20 cellular contexts compared by ENCODE assay signal in genomic region chr17:8875416-8875815, GRCh38. TPM values are rescaled to one million over a fixed set of nuclear protein-coding genes. Genes with fewer than 3 reads are reported as not detected.
A peak's percentile ranks its signal among the peaks of the same experiment; 100 is the strongest.
DNase-seq lines count a peak whose midpoint lies in the region; ATAC-seq, FAIRE-seq and TF ChIP-seq lines count a peak whose summit lies in the region.
"Had no signal": no experiment of that assay in that cellular context is flagged by ENCODE, and none has a peak within 500 bp of the region (broad histone marks: within the 10 kb centered on the region; RNA-seq: fewer than 3 reads in every experiment).

No MANE protein-coding gene starts in this region.

- H2BK20ac ChIP-seq in H1 (ENCODE audit: low read length) = no peak overlapping the region

- TF ChIP-seq POLR2A in GM12891 (IDR thresholded peaks at IDR 0.05; ENCODE audit: low read depth, low read length) (0 out of 2 replicates have a peak, but pooled peaks have one; percentile 36), H1 (IDR thresholded peaks at IDR 0.05; ENCODE audit: control extremely low read depth in 1 of 2, low read depth in 2 of 2, low read length in 2 of 2) (no peak)

- TF ChIP-seq CTCF in GM23338 (conservative IDR thresholded peaks at IDR 0.05; ENCODE audit: low read depth in 2 of 2) = no peak
- TF ChIP-seq CTCF in H1 (IDR thresholded peaks at IDR 0.05; ENCODE audit: control extremely low read depth in 1 of 3, insufficient read depth in 1 of 3, low read depth in 1 of 3, low read length in 3 of 3) = no peak
- TF ChIP-seq CTCF in endothelial cell (IDR thresholded peaks at IDR 0.05; ENCODE audit: unreplicated experiment) = no peak

- H3K4me1 ChIP-seq in GM23338 (ENCODE audit: insufficient read depth) (peaks cover 13% of the 10 kb centered on the region), H1 (replicated peaks in 1 of 4; ENCODE audit: control insufficient read depth in 3 of 4, insufficient read depth in 4 of 4, low read length in 3 of 4) (peaks cover 0 to 9% (median 7%) of the 10 kb centered on the region in 4 experiments; a peak in 6 of 7 replicates)
- H3K4me1 ChIP-seq: BE2C had no signal

- TF ChIP-seq RAD21 in H1 (IDR thresholded peaks at IDR 0.05 in 1 of 2, conservative IDR thresholded peaks at IDR 0.05 in 1 of 2; ENCODE audit: low read depth in 2 of 2, low read length in 2 of 2) = no peak

- H3K27me3 ChIP-seq in GM23338 (ENCODE audit: insufficient read depth) = no peaks in the 10 kb centered on the region
- H3K27me3 ChIP-seq in H1 (replicated peaks in 1 of 4; ENCODE audit: control insufficient read depth in 3 of 4, extremely low read depth in 1 of 4, insufficient read depth in 3 of 4, low read length in 3 of 4) = no peaks in the 10 kb centered on the region

- H3K9ac ChIP-seq in H1 (replicated peaks in 1 of 4; ENCODE audit: extremely low read depth in 1 of 4, low read depth in 3 of 4, low read length in 3 of 4) = no peak overlapping the region

- H3K23me2 ChIP-seq in H1 (ENCODE audit: low read depth, low read length) = no peaks in the 10 kb centered on the region; the same call in 1 of the 2 replicates

- H3K27me3 Mint-ChIP-seq in GM23338 (ENCODE audit: insufficient read depth, low read depth, poor library complexity) (peaks cover 10% of the 10 kb centered on the region), endothelial cell (ENCODE audit: unreplicated experiment) (peaks cover 9% of the 10 kb centered on the region)
- H3K27me3 Mint-ChIP-seq in natural killer cell treated with Interleukin-12 subunit alpha and Interleukin-12 subunit beta and Interleukin-15 and Interleukin-18, amount 100 ng/mL, for 72 hours = no peaks in the 10 kb centered on the region

- no peaks in the 10 kb centered on the region for H3K9me2 ChIP-seq in GM23338 (ENCODE audit: insufficient read depth)

- peak overlapping the region; percentile 53; the same call in 1 of the 2 replicates for H2BK12ac ChIP-seq in H1 (ENCODE audit: low read depth, low read length)

- H4K8ac ChIP-seq in H1 (ENCODE audit: extremely low read depth, insufficient read depth, low read length) = no peak overlapping the region

- H3K27ac Mint-ChIP-seq in GM23338 (no peak overlapping the region), endothelial cell (ENCODE audit: unreplicated experiment) (no peak overlapping the region)
- no peak overlapping the region for H3K27ac Mint-ChIP-seq in natural killer cell treated with Interleukin-12 subunit alpha and Interleukin-12 subunit beta and Interleukin-15 and Interleukin-18, amount 100 ng/mL, for 72 hours
- H3K27ac Mint-ChIP-seq: CD8-positive, alpha-beta T cell had no signal

- H2BK15ac ChIP-seq in H1 (ENCODE audit: low read length) = peak overlapping the region; percentile 48; the same call in 1 of the 2 replicates

- H2AK5ac ChIP-seq in H1 (ENCODE audit: low read depth, low read length) = no peak overlapping the region

- H3K79me2 ChIP-seq in GM23338 (replicated peaks; ENCODE audit: insufficient read depth) (no peaks in the 10 kb centered on the region), H1 (ENCODE audit: control insufficient read depth in 1 of 2, insufficient read depth in 2 of 2, low read length in 2 of 2) (no peaks in the 10 kb centered on the region)

- H2BK5ac ChIP-seq in H1 (ENCODE audit: low read depth, low read length) = peak overlapping the region; percentile 71; the same call in 1 of the 2 replicates

- H3K36me3 Mint-ChIP-seq in GM23338 (ENCODE audit: low read depth) (no peaks in the 10 kb centered on the region; the same call in 2 of the 3 replicates), endothelial cell (ENCODE audit: low read depth, unreplicated experiment) (peaks cover 10% of the 10 kb centered on the region)
- H3K36me3 Mint-ChIP-seq in natural killer cell treated with Interleukin-12 subunit alpha and Interleukin-12 subunit beta and Interleukin-15 and Interleukin-18, amount 100 ng/mL, for 72 hours = peaks cover 14% of the 10 kb centered on the region

- H3K4me1 Mint-ChIP-seq in GM23338 = peaks cover 22% of the 10 kb centered on the region
- H3K4me1 Mint-ChIP-seq in endothelial cell (ENCODE audit: unreplicated experiment) = peaks cover 15% of the 10 kb centered on the region
- H3K4me1 Mint-ChIP-seq in natural killer cell treated with Interleukin-12 subunit alpha and Interleukin-12 subunit beta and Interleukin-15 and Interleukin-18, amount 100 ng/mL, for 72 hours (ENCODE audit: low read depth in 2 of 2) = peaks cover 7 to 17% of the 10 kb centered on the region in 2 donors

- H3K9me3 Mint-ChIP-seq in GM23338 (no peaks in the 10 kb centered on the region; the same call in 2 of the 3 replicates), endothelial cell (ENCODE audit: unreplicated experiment) (no peaks in the 10 kb centered on the region)
- no peaks in the 10 kb centered on the region for H3K9me3 Mint-ChIP-seq in natural killer cell treated with Interleukin-12 subunit alpha and Interleukin-12 subunit beta and Interleukin-15 and Interleukin-18, amount 100 ng/mL, for 72 hours
- H3K9me3 Mint-ChIP-seq: CD8-positive, alpha-beta T cell had no signal

- H3K56ac ChIP-seq in H1 (replicated peaks; ENCODE audit: insufficient read length, low read depth, low read length) = no peak overlapping the region

- H4K91ac ChIP-seq in H1 (replicated peaks; ENCODE audit: insufficient read length, low read length) = no peak overlapping the region

- H4K5ac ChIP-seq in H1 (ENCODE audit: insufficient read length, low read depth, low read length) = no peak overlapping the region

- WGBS in H1 (ENCODE audit: extremely low coverage in 1 of 2, insufficient coverage in 1 of 2, insufficient read length in 1 of 2, insufficient replicate concordance in 2 of 2, low coverage in 1 of 2, low lambda C conversion rate in 2 of 2, missing lambda C conversion rate in 1 of 2), 2 experiments = 80% methylated on average over 13 of the region's 13 CpGs; no CpG with 5 or more reads in 1 of the 2 experiments

- no peaks in the 10 kb centered on the region for H4K20me1 ChIP-seq in GM23338 (replicated peaks; ENCODE audit: insufficient read depth)
- no peaks in the 10 kb centered on the region for H4K20me1 ChIP-seq in H1 (replicated peaks in 1 of 2; ENCODE audit: control insufficient read depth in 1 of 2, insufficient read depth in 2 of 2, low read length in 2 of 2)

- peak overlapping the region; percentile 81; the same call in 1 of the 2 replicates for H2AFZ ChIP-seq in GM23338
- H2AFZ ChIP-seq in H1 (ENCODE audit: low read length) = peak overlapping the region; percentile 42; the same call in 1 of the 2 replicates

- H3K4me3 ChIP-seq in GM23338 = no peak overlapping the region
- no peak overlapping the region for H3K4me3 ChIP-seq in H1 (ENCODE audit: extremely low read depth in 1 of 4, insufficient read depth in 2 of 4, low read depth in 3 of 4, low read length in 4 of 4)
- H3K4me3 ChIP-seq: A549 had no signal

- no peak for TF ChIP-seq EP300 in H1 (IDR thresholded peaks at IDR 0.05; ENCODE audit: borderline replicate concordance in 1 of 2, low read depth in 2 of 2, low read length in 2 of 2)

- no peaks in the 10 kb centered on the region for H3F3A ChIP-seq in GM23338 (replicated peaks; ENCODE audit: low read depth)

- CTCF ChIA-PET in H1 (lab: Charles Lee; ENCODE audit: partially characterized antibody) = interaction anchor here (1.5 to 2.6 kb wide), 2 partner anchors 15 to 19 kb away, joined by 4 to 14 read pairs; no protein-coding TSS in a partner anchor

- no peak overlapping the region for H3K23ac ChIP-seq in H1 (ENCODE audit: insufficient read length)

- no peak overlapping the region for H3K4ac ChIP-seq in H1 (replicated peaks; ENCODE audit: insufficient read length, low read depth, low read length)

- H3K9me3 ChIP-seq in H1 (ENCODE audit: insufficient read depth in 2 of 2, low read depth in 1 of 2, low read length in 1 of 2) = no peaks in the 10 kb centered on the region
- H3K9me3 ChIP-seq: A549, BE2C, Caco-2 had no signal

- POLR2A ChIA-PET in H1 (lab: Charles Lee; ENCODE audit: partially characterized antibody) = interaction anchor here (1.1 kb wide), 1 partner anchor 19 kb away, joined by 3 read pairs; no protein-coding TSS in a partner anchor

- peak overlapping the region; percentile 48; the same call in 1 of the 2 replicates for H3K18ac ChIP-seq in H1 (ENCODE audit: extremely low read depth, low read length)

- intact Hi-C loops in sciatic nerve (cut with DNase I) = no loop called here

- H3K36me3 ChIP-seq in GM23338 (ENCODE audit: insufficient read depth) = no peaks in the 10 kb centered on the region
- no peaks in the 10 kb centered on the region for H3K36me3 ChIP-seq in H1 (ENCODE audit: control insufficient read depth in 2 of 4, insufficient read depth in 4 of 4, low read length in 3 of 4)
- H3K36me3 ChIP-seq: BE2C had no signal

- H3K27ac ChIP-seq in GM23338 (ENCODE audit: low read depth) = no peak overlapping the region
- no peak overlapping the region for H3K27ac ChIP-seq in H1 (ENCODE audit: low read depth, low read length)
- H3K27ac ChIP-seq: A549, C4-2B had no signal

- FAIRE-seq in GM12891 (lab: Jason Lieb, UNC) = no peak
- FAIRE-seq in H1 (lab: Jason Lieb, UNC) = no peak
- FAIRE-seq: A549, GM18507, GM19239, H54 had no signal

- no peak overlapping the region for H2BK120ac ChIP-seq in H1 (replicated peaks; ENCODE audit: low read depth, low read length)

- H3K4me2 ChIP-seq in GM23338 (peak overlapping the region; percentile 38; the same call in 1 of the 2 replicates), H1 (ENCODE audit: insufficient read depth in 1 of 2, low read depth in 2 of 2, low read length in 2 of 2) (peak overlapping the region in 1 of 2 experiments; percentile 21; a peak in 1 of 4 replicates)
- H3K4me2 ChIP-seq: A549 had no signal

- H3K14ac ChIP-seq in H1 (ENCODE audit: insufficient read length) = no peak overlapping the region

- no peaks in the 10 kb centered on the region for H3K79me1 ChIP-seq in H1 (ENCODE audit: low read depth, low read length)

- ATAC-seq in GM23338 (peak; percentile 22; the same call in 2 of the 3 replicates), sciatic nerve (no peak)
- ATAC-seq in natural killer cell treated with Interleukin-12 subunit alpha and Interleukin-12 subunit beta and Interleukin-15 and Interleukin-18, amount 100 ng/mL, for 72 hours = no peak
- ATAC-seq: CD8-positive, alpha-beta T cell had no signal

- DNase-seq in GM12891 (ENCODE audit: insufficient read length, low spot score) (no peak), GM23338 (ENCODE audit: low spot score) (peak; percentile 33), H1 (ENCODE audit: low read depth in 1 of 2, low spot score in 2 of 2) (no peak), sciatic nerve (ENCODE audit: low spot score) (peak; percentile 26), endothelial cell (ENCODE audit: low spot score) (no peak)
- DNase-seq in natural killer cell treated with Interleukin-12 subunit alpha and Interleukin-12 subunit beta and Interleukin-15 and Interleukin-18, amount 100 ng/mL, for 72 hours (ENCODE audit: low spot score) = no peak
- DNase-seq: BE2C; Caco-2; CD8-positive, alpha-beta T cell; DND-41; GDM1; KBM-7 had no signal

- H3K4me3 Mint-ChIP-seq in GM23338 = no peak overlapping the region
- H3K4me3 Mint-ChIP-seq in endothelial cell (ENCODE audit: unreplicated experiment) = no peak overlapping the region
- no peak overlapping the region for H3K4me3 Mint-ChIP-seq in natural killer cell treated with Interleukin-12 subunit alpha and Interleukin-12 subunit beta and Interleukin-15 and Interleukin-18, amount 100 ng/mL, for 72 hours
- H3K4me3 Mint-ChIP-seq: CD8-positive, alpha-beta T cell had no signal

RNA-seq across cellular contexts. Expression of gene PIK3R6, which starts 7.9 kb away (rescaled TPM):
- 115 TPM for polyA plus RNA-seq in GM12891 (2012; ENCODE audit: low read depth, missing spikeins)
- total RNA-seq in GM23338 (2014; rRNA removed; shearing (Covaris generic)) = 0.24 TPM in 1 of 2 replicates, not detected in the other
- polyA plus RNA-seq in GM23338 (2016; fragmentation: Nextera tagmentation; extraction: Ambion mirVana) (0.11 and 0.14 TPM in 2 replicates), H1 (2011; rRNA removed) (0.72 and 1.2 TPM in 2 replicates)
- total RNA-seq in H1 (2021; fragmentation: NEBNext Ultra II Directional; extraction: Animal tissue kit (Norgen Biotek cat#: 25700)) = 0.23 and 0.24 TPM in 2 replicates
- polyA plus RNA-seq in H1 (2011; cell fraction: cytosol; rRNA removed) = 0.80 TPM
- polyA plus RNA-seq in H1 (2011; cell fraction: nucleus; rRNA removed) = 0.93 TPM
- 0.29 to 1.2 TPM (median 0.74 TPM) in 4 replicates for polyA plus RNA-seq in H1 (2012, experiment 1 of 2)
- polyA plus RNA-seq in H1 (2012, experiment 2 of 2) = 0.31 TPM
- polyA plus RNA-seq in H1 (2013, experiment 1 of 2) = 0.04 TPM
- 0.04 TPM for polyA plus RNA-seq in H1 (2013, experiment 2 of 2)
- polyA minus RNA-seq in H1 (2011; rRNA and poly(A)+ RNA removed) = 0.73 and 1.6 TPM in 2 replicates
- polyA minus RNA-seq in H1 (2011; cell fraction: cytosol; rRNA and poly(A)+ RNA removed) = not detected
- 1.00 TPM for polyA minus RNA-seq in H1 (2011; cell fraction: nucleus; rRNA and poly(A)+ RNA removed)
- total RNA-seq in sciatic nerve (2.1 TPM), endothelial cell (ENCODE audit: unreplicated experiment) (0.56 TPM)
- 1 to 10 TPM in 1 of 2 donors, under 1 TPM in 1; 0.81 to 6.2 TPM for total RNA-seq in natural killer cell treated with Interleukin-12 subunit alpha and Interleukin-12 subunit beta and Interleukin-15 and Interleukin-18, amount 100 ng/mL, for 72 hours
- total RNA-seq: Caco-2, HT-29, IMR-90 had no signal
- polyA plus RNA-seq: A549, AG04450, IMR-90 had no signal

Comparison
In these comparisons a context has a peak if more than half of its experiments do, and no peak if none do; other contexts are left out.
1. DNase-seq: peak in GM23338 (single experiment) and sciatic nerve (single experiment); none in GM12891 (single experiment), H1 (0 of 2), endothelial cell (single experiment) and natural killer cell treated with Interleukin-12 subunit alpha and Interleukin-12 subunit beta and Interleukin-15 and Interleukin-18, amount 100 ng/mL, for 72 hours (single experiment).